In the genomic region with DNA sequence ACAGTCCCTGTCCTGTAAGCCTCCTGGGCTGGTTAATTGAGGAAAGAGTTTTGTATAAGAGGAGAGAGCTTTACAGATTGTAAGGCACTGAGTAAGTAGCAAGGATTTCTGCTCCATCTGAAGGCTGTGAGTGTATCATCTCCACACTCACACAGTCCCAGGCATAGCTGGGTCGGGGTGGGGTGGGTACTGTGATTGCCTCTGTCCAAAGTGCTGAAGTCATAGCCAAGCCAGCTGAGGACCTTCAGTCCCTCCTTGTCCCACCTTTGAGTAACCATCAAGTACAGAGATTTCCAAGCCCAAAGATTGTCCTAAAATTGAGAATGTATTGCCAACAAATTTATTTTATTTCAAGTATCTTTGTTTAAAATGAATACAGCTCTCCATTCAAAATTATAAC, we compare ENCODE assay signal across 14 cellular contexts. TPM values are rescaled to one million over a fixed set of nuclear protein-coding genes. Genes with fewer than 3 reads are reported as not detected.
DNase-seq lines count a peak whose midpoint lies in the region; ATAC-seq and TF ChIP-seq lines count a peak whose summit lies in the region.
"Had no signal": no experiment of that assay in that cellular context is flagged by ENCODE, and none has a peak within 500 bp of the region (broad histone marks: within the 10 kb centered on the region; RNA-seq: fewer than 3 reads in every experiment).

No MANE protein-coding gene starts in this region.

- H3K9me3 Mint-ChIP-seq in CD4-positive, alpha-beta memory T cell, result no peaks in the 10 kb centered on the region
- no peaks in the 10 kb centered on the region for H3K9me3 Mint-ChIP-seq in activated CD4-positive, alpha-beta T cell treated with anti-CD3 and anti-CD28 coated beads, Interleukin-2, amount 10 ng/mL, durations not matched to agents 7 days and 5 days
- H3K9me3 Mint-ChIP-seq in stimulated activated naive B cell treated with anti-CD40 and anti-IgM and Interleukin-4, amounts not matched to agents 10 μg/mL and 1 μg/mL and 100 μg/mL, for 72 hours, result no peaks in the 10 kb centered on the region

- no CpG with 5 or more reads among the region's 1 CpG for WGBS in IMR-90 (ENCODE audit: extremely low coverage in 2 of 2, insufficient read length in 1 of 2), 2 experiments

- H3K4me1 Mint-ChIP-seq in CD4-positive, alpha-beta memory T cell, result peaks cover 45 to 69% (median 56%) of the 10 kb centered on the region in 4 donors
- peaks cover 63% of the 10 kb centered on the region for H3K4me1 Mint-ChIP-seq in activated CD4-positive, alpha-beta T cell treated with anti-CD3 and anti-CD28 coated beads, Interleukin-2, amount 10 ng/mL, durations not matched to agents 7 days and 5 days
- H3K4me1 Mint-ChIP-seq in stimulated activated naive B cell treated with anti-CD40 and anti-IgM and Interleukin-4, amounts not matched to agents 10 μg/mL and 1 μg/mL and 100 μg/mL, for 72 hours, result peaks cover 52 to 69% of the 10 kb centered on the region in 2 donors

- TF ChIP-seq CTCF in IMR-90 (conservative IDR thresholded peaks at IDR 0.05; ENCODE audit: low read depth, low read length), result no peak

- no peaks in the 10 kb centered on the region for H3K27me3 Mint-ChIP-seq in CD4-positive, alpha-beta memory T cell
- no peaks in the 10 kb centered on the region for H3K27me3 Mint-ChIP-seq in activated CD4-positive, alpha-beta T cell treated with anti-CD3 and anti-CD28 coated beads, Interleukin-2, amount 10 ng/mL, durations not matched to agents 7 days and 5 days
- H3K27me3 Mint-ChIP-seq in stimulated activated naive B cell treated with anti-CD40 and anti-IgM and Interleukin-4, amounts not matched to agents 10 μg/mL and 1 μg/mL and 100 μg/mL, for 72 hours, result no peaks in the 10 kb centered on the region

- no peak overlapping the region for H2BK15ac ChIP-seq in IMR-90 (ENCODE audit: low read depth, low read length)

- peaks cover 63% of the 10 kb centered on the region for H3K4me1 ChIP-seq in CD4-positive, alpha-beta memory T cell (ENCODE audit: insufficient read depth, low read length)
- no peaks in the 10 kb centered on the region for H3K4me1 ChIP-seq in IMR-90 (ENCODE audit: control insufficient read depth, insufficient read depth, low read length)
- H3K4me1 ChIP-seq: breast epithelium, foreskin keratinocyte had no signal

- H2AFZ ChIP-seq in IMR-90 (replicated peaks; ENCODE audit: low read length, poor library complexity), result no peak overlapping the region

- H3K18ac ChIP-seq in IMR-90 (ENCODE audit: low read depth, low read length), result no peak overlapping the region

- no peaks in the 10 kb centered on the region for H3K36me3 ChIP-seq in CD4-positive, alpha-beta memory T cell (ENCODE audit: insufficient read depth, low read length)
- H3K36me3 ChIP-seq in IMR-90 (ENCODE audit: control insufficient read depth, insufficient read depth, low read length), result no peaks in the 10 kb centered on the region
- H3K36me3 ChIP-seq: breast epithelium, stomach had no signal

- CTCF ChIA-PET in CD4-positive, alpha-beta memory T cell (lab: Charles Lee; ENCODE audit: partially characterized antibody), result interaction anchor here (0.9 to 3.2 kb wide), 17 partner anchors 9 to 493 kb away, joined by 3 to 64 read pairs (median 5); a partner anchor contains a TSS
- CTCF ChIA-PET in IMR-90 (lab: Yijun Ruan, JAX), result interaction anchor here (1.3 to 1.7 kb wide), 2 partner anchors 81 to 84 kb away, joined by 4 to 13 read pairs; no protein-coding TSS in a partner anchor
- CTCF ChIA-PET in activated CD4-positive, alpha-beta T cell treated with anti-CD3 and anti-CD28 coated beads, Interleukin-2, amount 10 ng/mL, durations not matched to agents 7 days and 5 days (lab: Charles Lee), result interaction anchor here (0.9 to 1.5 kb wide), 6 partner anchors 14 to 113 kb away, joined by 3 to 5 read pairs (median 3); partner anchors contain the start of gene PIGO

- H3K27me3 ChIP-seq in CD4-positive, alpha-beta memory T cell (ENCODE audit: insufficient read depth, low read length), result no peaks in the 10 kb centered on the region
- H3K27me3 ChIP-seq in IMR-90 (ENCODE audit: control insufficient read depth, insufficient read depth, low read length), result peaks cover 22% of the 10 kb centered on the region
- H3K27me3 ChIP-seq: breast epithelium, stomach had no signal

- peak; percentile 25 to 46 (median 30) for DNase-seq in CD4-positive, alpha-beta memory T cell
- DNase-seq in IMR-90 (peak; percentile 48), islet precursor cell (peak; percentile 77), epidermal melanocyte (ENCODE audit: insufficient read length, low spot score) (no peak), NCI-H2081 treated with DMSO at 0.1 percent for 48 hours (lab: John Stamatoyannopoulos, UW) (no peak)
- peak; percentile 41 for DNase-seq in activated CD4-positive, alpha-beta T cell treated with anti-CD3 and anti-CD28 coated beads, Interleukin-2, amount 10 ng/mL, durations not matched to agents 7 days and 5 days
- no peak for DNase-seq in stimulated activated naive B cell treated with anti-CD40 and anti-IgM and Interleukin-4, amounts not matched to agents 10 μg/mL and 1 μg/mL and 100 μg/mL, for 72 hours
- DNase-seq: foreskin keratinocyte, NCI-H1048, small intestine, stomach had no signal

- no peak overlapping the region for H3K14ac ChIP-seq in IMR-90 (replicated peaks; ENCODE audit: low read depth, low read length)

- H2BK20ac ChIP-seq in IMR-90 (ENCODE audit: low read depth, low read length), result no peak overlapping the region

- no peak overlapping the region for H3K27ac ChIP-seq in CD4-positive, alpha-beta memory T cell (ENCODE audit: low read depth, low read length)
- H3K27ac ChIP-seq in IMR-90 (ENCODE audit: insufficient read depth, low read length), result no peak overlapping the region
- H3K27ac ChIP-seq: breast epithelium, foreskin keratinocyte had no signal

- H3K4me3 ChIP-seq in CD4-positive, alpha-beta memory T cell (ENCODE audit: low read length in 2 of 2), result no peak overlapping the region
- no peak overlapping the region for H3K4me3 ChIP-seq in IMR-90 (ENCODE audit: insufficient read depth, low read depth, low read length)
- H3K4me3 ChIP-seq: breast epithelium, stomach had no signal

- TF ChIP-seq POLR2A in IMR-90 (IDR thresholded peaks at IDR 0.05; ENCODE audit: low read depth, low read length), result no peak

- H3K4me3 Mint-ChIP-seq in CD4-positive, alpha-beta memory T cell, result peak overlapping the region in 1 of 8 donors; percentile 25
- no peak overlapping the region for H3K4me3 Mint-ChIP-seq in activated CD4-positive, alpha-beta T cell treated with anti-CD3 and anti-CD28 coated beads, Interleukin-2, amount 10 ng/mL, durations not matched to agents 7 days and 5 days
- no peak overlapping the region for H3K4me3 Mint-ChIP-seq in stimulated activated naive B cell treated with anti-CD40 and anti-IgM and Interleukin-4, amounts not matched to agents 10 μg/mL and 1 μg/mL and 100 μg/mL, for 72 hours

- H3K27ac Mint-ChIP-seq in CD4-positive, alpha-beta memory T cell, result peak overlapping the region in 4 of 7 donors; percentile 29 to 94 (median 84)
- H3K27ac Mint-ChIP-seq in activated CD4-positive, alpha-beta T cell treated with anti-CD3 and anti-CD28 coated beads, Interleukin-2, amount 10 ng/mL, durations not matched to agents 7 days and 5 days, result peak overlapping the region; percentile 86
- H3K27ac Mint-ChIP-seq in stimulated activated naive B cell treated with anti-CD40 and anti-IgM and Interleukin-4, amounts not matched to agents 10 μg/mL and 1 μg/mL and 100 μg/mL, for 72 hours, result no peak overlapping the region

- H3K4ac ChIP-seq in IMR-90 (ENCODE audit: low read depth, low read length), result no peak overlapping the region

- H3K56ac ChIP-seq in IMR-90 (ENCODE audit: extremely low read depth, insufficient read depth, low read length), result no peak overlapping the region

- no peaks in the 10 kb centered on the region for H3K79me1 ChIP-seq in IMR-90 (ENCODE audit: low read depth in 1 of 2, low read length in 2 of 2)

- H3K9me3 ChIP-seq in CD4-positive, alpha-beta memory T cell (ENCODE audit: control insufficient read depth in 1 of 2, low read length in 2 of 2), result no peaks in the 10 kb centered on the region
- H3K9me3 ChIP-seq in IMR-90 (ENCODE audit: control insufficient read depth, insufficient read depth, low read length), result no peaks in the 10 kb centered on the region
- H3K9me3 ChIP-seq: breast epithelium, stomach had no signal

- TF ChIP-seq RAD21 in IMR-90 (IDR thresholded peaks at IDR 0.05; ENCODE audit: low read length), result no peak

- H3K23ac ChIP-seq in IMR-90 (ENCODE audit: low read depth, low read length), result no peak overlapping the region

- POLR2A ChIA-PET in CD4-positive, alpha-beta memory T cell (lab: Charles Lee; ENCODE audit: partially characterized antibody), result interaction anchor here (1.2 kb wide), 1 partner anchor 81 kb away, joined by 3 read pairs; no protein-coding TSS in a partner anchor
- POLR2A ChIA-PET in IMR-90 (lab: Charles Lee; ENCODE audit: unreplicated experiment), result interaction anchor here (0.6 kb wide), 1 partner anchor 9 kb away, joined by 3 read pairs; no protein-coding TSS in a partner anchor
- POLR2A ChIA-PET in activated CD4-positive, alpha-beta T cell treated with anti-CD3 and anti-CD28 coated beads, Interleukin-2, amount 10 ng/mL, durations not matched to agents 7 days and 5 days (lab: Charles Lee), result no interaction called here

- no peak overlapping the region for H2AK9ac ChIP-seq in IMR-90 (replicated peaks; ENCODE audit: low read depth, low read length, poor library complexity)

- H2BK120ac ChIP-seq in IMR-90 (ENCODE audit: low read depth, low read length), result no peak overlapping the region

- H3K36me3 Mint-ChIP-seq in CD4-positive, alpha-beta memory T cell, result no peaks in the 10 kb centered on the region
- no peaks in the 10 kb centered on the region for H3K36me3 Mint-ChIP-seq in activated CD4-positive, alpha-beta T cell treated with anti-CD3 and anti-CD28 coated beads, Interleukin-2, amount 10 ng/mL, durations not matched to agents 7 days and 5 days (ENCODE audit: low read depth)
- no peaks in the 10 kb centered on the region for H3K36me3 Mint-ChIP-seq in stimulated activated naive B cell treated with anti-CD40 and anti-IgM and Interleukin-4, amounts not matched to agents 10 μg/mL and 1 μg/mL and 100 μg/mL, for 72 hours

- no peak overlapping the region for H2AK5ac ChIP-seq in IMR-90 (ENCODE audit: low read depth, low read length)

- no peaks in the 10 kb centered on the region for H4K20me1 ChIP-seq in IMR-90 (ENCODE audit: insufficient read depth, low read length)

- no peak overlapping the region for H4K5ac ChIP-seq in IMR-90 (ENCODE audit: low read depth, low read length)

- H4K91ac ChIP-seq in IMR-90 (ENCODE audit: insufficient read depth, low read depth, low read length), result no peak overlapping the region

- in situ Hi-C loops in IMR-90 (cut with MboI; ENCODE audit: low sequenced_read_pairs), result no loop called here

- ATAC-seq in IMR-90 (ENCODE audit: low read depth), result peak; percentile 53
- no peak for ATAC-seq in GM19035 (IDR thresholded peaks at IDR 0.05; ENCODE audit: unreplicated experiment)
- ATAC-seq in stimulated activated naive B cell treated with anti-CD40 and anti-IgM and Interleukin-4, amounts not matched to agents 10 μg/mL and 1 μg/mL and 100 μg/mL, for 72 hours (replicated peaks), result no peak
- ATAC-seq: foreskin keratinocyte had no signal

- dilution Hi-C loops in IMR-90 (cut with HindIII; ENCODE audit: low sequenced_read_pairs, unreplicated experiment), result no loop called here

- no peak overlapping the region for H4K8ac ChIP-seq in IMR-90 (ENCODE audit: low read depth in 2 of 2, low read length in 2 of 2)

- H3K9ac ChIP-seq in IMR-90 (ENCODE audit: low read depth, low read length), result no peak overlapping the region

- no peak overlapping the region for H3K4me2 ChIP-seq in IMR-90 (ENCODE audit: low read depth, low read length)

- H3K9me1 ChIP-seq in IMR-90 (ENCODE audit: insufficient read depth, low read length), result peaks cover 7% of the 10 kb centered on the region; the same call in 1 of the 2 replicates

- H2BK5ac ChIP-seq in IMR-90 (ENCODE audit: low read depth, low read length, poor library complexity, severe bottlenecking), result no peak overlapping the region

- no TSS peak for BruUV-seq in IMR-90 (replicated peaks; lab: Mats Ljungman, UMichigan)

- intact Hi-C loops in CD4-positive, alpha-beta memory T cell (cut with micrococcal nuclease), result no loop called here
- intact Hi-C loops in IMR-90 (cut with micrococcal nuclease), result no loop called here

RNA-seq across cellular contexts. Expression of gene DNAJB5, which starts 5.5 kb away (rescaled TPM):
- total RNA-seq in CD4-positive, alpha-beta memory T cell, result under 1 TPM; 0.73 to 0.97 TPM
- polyA plus RNA-seq in CD4-positive, alpha-beta memory T cell, result 1 to 10 TPM in 1 of 2 donors, under 1 TPM in 1; 0.91 to 2.2 TPM
- total RNA-seq in IMR-90 (2012; rRNA removed), result 11.7 and 14.9 TPM in 2 replicates
- polyA plus RNA-seq in IMR-90 (2012; rRNA removed), result 9.9 and 11.4 TPM in 2 replicates
- 6.4 and 9.0 TPM in 2 replicates for polyA plus RNA-seq in IMR-90 (2012; cell fraction: cytosol; rRNA removed)
- polyA plus RNA-seq in IMR-90 (2012; cell fraction: nucleus; rRNA removed; ENCODE audit: low replicate concordance), result 3.5 and 4.0 TPM in 2 replicates
- total RNA-seq in activated CD4-positive, alpha-beta T cell treated with anti-CD3 and anti-CD28 coated beads, Interleukin-2, amount 10 ng/mL, durations not matched to agents 7 days and 5 days, result 1 to 10 TPM; 3.5 to 4.6 TPM

RNA-seq across cellular contexts. Expression of gene PHF24, which starts 26.0 kb away (rescaled TPM):
- not detected for total RNA-seq in CD4-positive, alpha-beta memory T cell
- polyA plus RNA-seq in CD4-positive, alpha-beta memory T cell, result not detected
- not detected in 2 replicates for total RNA-seq in IMR-90 (2012; rRNA removed)
- polyA plus RNA-seq in IMR-90 (2012; rRNA removed), result 0.02 TPM in 1 of 2 replicates, not detected in the other
- not detected in 2 replicates for polyA plus RNA-seq in IMR-90 (2012; cell fraction: cytosol; rRNA removed)
- not detected in 2 replicates for polyA plus RNA-seq in IMR-90 (2012; cell fraction: nucleus; rRNA removed; ENCODE audit: low replicate concordance)
- total RNA-seq in activated CD4-positive, alpha-beta T cell treated with anti-CD3 and anti-CD28 coated beads, Interleukin-2, amount 10 ng/mL, durations not matched to agents 7 days and 5 days, result not detected
- total RNA-seq: G401 had no signal

Comparison
In these comparisons a context has a peak if more than half of its experiments do, and no peak if none do; other contexts are left out.
1. DNase-seq: peak in CD4-positive, alpha-beta memory T cell (5 of 5), IMR-90 (single experiment), activated CD4-positive, alpha-beta T cell treated with anti-CD3 and anti-CD28 coated beads, Interleukin-2, amount 10 ng/mL, durations not matched to agents 7 days and 5 days (single experiment) and islet precursor cell (single experiment); none in stimulated activated naive B cell treated with anti-CD40 and anti-IgM and Interleukin-4, amounts not matched to agents 10 μg/mL and 1 μg/mL and 100 μg/mL, for 72 hours (single experiment), epidermal melanocyte (single experiment) and NCI-H2081 treated with DMSO at 0.1 percent for 48 hours (single experiment).